Comparison of ENCODE assay signal across 20 cellular contexts in genomic region chr3:140078940-140079339, GRCh38.
"Had no signal": no experiment of that assay in that cellular context is flagged by ENCODE, and none has a peak within 500 bp of the region (broad histone marks: within the 10 kb centered on the region; RNA-seq: fewer than 3 reads in every experiment).

No MANE protein-coding gene starts in this region.

- H3K4me1 ChIP-seq: colonic mucosa, suprapubic skin, tibial artery, upper lobe of left lung had no signal

- H3K4me2 ChIP-seq: hepatocyte had no signal

- H3K4me3 ChIP-seq: colonic mucosa, hepatocyte, ovary, suprapubic skin, tibial artery, upper lobe of left lung had no signal

- DNase-seq: cerebellar nuclear complex; colonic mucosa; dermis blood vessel endothelial cell; effector CD4-positive, alpha-beta T cell; endodermal cell; foreskin melanocyte; head of caudate nucleus; kidney glomerular epithelial cell; mammary epithelial cell; naive thymus-derived CD8-positive, alpha-beta T cell; nucleus accumbens; ovary; right cardiac atrium; stimulated activated CD4-positive, alpha-beta T cell treated with anti-CD3 and anti-CD28 coated beads, Interleukin-4, amount 100 ng/mL, for 1 hour; stimulated activated CD8-positive, alpha-beta memory T cell treated with anti-CD3 and anti-CD28 coated beads, Interleukin-4, amount 100 ng/mL, for 48 hours; stimulated activated naive CD8-positive, alpha-beta T cell treated with anti-CD3 and anti-CD28 coated beads, Interleukin-15, Interleukin-2, amounts not matched to agents 100 U/mL and 50 U/mL, for 24 hours; tibial artery; upper lobe of left lung had no signal

- H2AFZ ChIP-seq: hepatocyte had no signal

- H3K9me3 ChIP-seq: colonic mucosa, ovary, suprapubic skin, tibial artery, upper lobe of left lung had no signal

- H3K27me3 ChIP-seq: colonic mucosa, ovary, suprapubic skin, tibial artery, upper lobe of left lung had no signal

- H3K27ac ChIP-seq: colonic mucosa, hepatocyte, ovary, suprapubic skin, tibial artery, upper lobe of left lung had no signal

- H3K79me2 ChIP-seq: hepatocyte had no signal

- H3K36me3 ChIP-seq: colonic mucosa, ovary, suprapubic skin, tibial artery, upper lobe of left lung had no signal
